In the genomic region with DNA sequence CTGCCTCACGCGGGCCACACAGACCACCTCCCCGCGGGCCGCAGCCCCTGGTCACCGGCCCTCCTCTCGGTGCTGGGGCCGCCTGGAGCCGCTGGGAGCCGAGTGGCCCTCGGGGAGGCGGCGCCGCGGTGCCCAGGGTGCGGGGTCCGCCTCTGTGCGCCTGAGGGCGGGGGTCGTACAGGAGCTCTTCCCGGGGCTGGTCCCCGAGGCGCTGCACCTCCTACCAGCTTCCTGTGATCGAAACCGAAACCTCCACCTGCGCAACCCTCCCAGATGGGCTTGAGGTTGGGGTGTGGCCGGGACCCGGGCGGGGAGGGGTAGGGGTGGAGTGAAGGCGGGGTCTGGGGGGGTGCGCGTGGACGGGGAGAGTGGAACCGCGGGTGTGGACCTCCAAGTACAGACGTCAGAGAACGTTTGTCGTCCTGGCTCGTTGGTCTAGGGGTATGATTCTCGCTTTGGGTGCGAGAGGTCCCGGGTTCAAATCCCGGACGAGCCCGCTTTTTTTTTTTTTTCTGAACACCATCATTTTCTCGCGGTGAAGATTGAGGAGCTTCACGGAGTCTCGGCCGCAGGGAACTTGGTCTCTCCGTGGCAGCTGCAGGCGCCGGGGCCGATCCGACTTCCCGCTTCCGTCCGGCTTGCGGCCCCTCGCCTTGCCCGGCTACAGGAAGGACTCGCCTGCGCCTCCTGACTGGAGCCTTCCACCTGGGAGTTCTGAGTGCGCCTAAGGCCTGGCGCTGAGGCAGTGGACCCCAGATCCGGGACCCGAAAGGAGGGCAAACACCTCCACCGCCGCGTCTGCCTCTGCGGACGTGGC, we compare ENCODE assay signal across 1 cellular context.
TF ChIP-seq lines count a peak whose summit lies in the region.

No MANE protein-coding gene starts in this region.

TF ChIP-seq in HepG2, 621 proteins besides CTCF, POLR2A, EP300 and RAD21 (continued from another document and continues in another):
- TF ChIP-seq, protein P1, sequence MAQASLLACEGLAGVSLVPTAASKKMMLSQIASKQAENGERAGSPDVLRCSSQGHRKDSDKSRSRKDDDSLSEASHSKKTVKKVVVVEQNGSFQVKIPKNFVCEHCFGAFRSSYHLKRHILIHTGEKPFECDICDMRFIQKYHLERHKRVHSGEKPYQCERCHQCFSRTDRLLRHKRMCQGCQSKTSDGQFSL (CRISPR knock-in tag; IDR thresholded peaks at IDR 0.05): peak; percentile 97
- TF ChIP-seq ZNF569 (CRISPR knock-in tag; IDR thresholded peaks at IDR 0.05; ENCODE audit: borderline replicate concordance) (no peak), ATF1 (CRISPR knock-in tag; IDR thresholded peaks at IDR 0.05) (peak; percentile 32; the same call in 1 of the 2 replicates), HDAC2 (CRISPR knock-in tag; IDR thresholded peaks at IDR 0.05) (peak; percentile 50), ZNF607 (CRISPR knock-in tag; IDR thresholded peaks at IDR 0.05; ENCODE audit: borderline replicate concordance) (peak; percentile 59; the same call in 1 of the 2 replicates), DMAP1 (CRISPR knock-in tag; IDR thresholded peaks at IDR 0.05) (peak; percentile 56), NCOA2 (CRISPR knock-in tag; IDR thresholded peaks at IDR 0.05) (peak; percentile 11; the same call in 1 of the 2 replicates), SOX6 (IDR thresholded peaks at IDR 0.05) (no peak), SOX6 (CRISPR knock-in tag; IDR thresholded peaks at IDR 0.05) (peak; percentile 12; the same call in 1 of the 2 replicates), ZNF749 (CRISPR knock-in tag; IDR thresholded peaks at IDR 0.05; ENCODE audit: borderline replicate concordance) (0 out of 2 replicates have a peak, but pooled peaks have one; percentile 36), ASH2L (IDR thresholded peaks at IDR 0.05; ENCODE audit: insufficient read length, low read depth, low read length) (peak; percentile 47), ZNF274 (CRISPR knock-in tag; IDR thresholded peaks at IDR 0.05) (no peak), FOXA3 (CRISPR knock-in tag; IDR thresholded peaks at IDR 0.05) (0 out of 2 replicates have a peak, but pooled peaks have one; percentile 4), PTBP1 (IDR thresholded peaks at IDR 0.05; ENCODE audit: low read depth, low read length, poor library complexity, severe bottlenecking) (no peak), ZEB1 (IDR thresholded peaks at IDR 0.05; ENCODE audit: insufficient replicate concordance, low read depth) (peak; percentile 40), CBFB (CRISPR knock-in tag; IDR thresholded peaks at IDR 0.05) (peak; percentile 55; the same call in 1 of the 2 replicates), HOXA5 (CRISPR knock-in tag; IDR thresholded peaks at IDR 0.05) (peak; percentile 12; the same call in 1 of the 2 replicates), ELF1 (CRISPR knock-in tag; IDR thresholded peaks at IDR 0.05) (0 out of 2 replicates have a peak, but pooled peaks have one; percentile 17), ZMYM4 (CRISPR knock-in tag; IDR thresholded peaks at IDR 0.05) (0 out of 2 replicates have a peak, but pooled peaks have one; percentile 10), GABPB1 (CRISPR knock-in tag; IDR thresholded peaks at IDR 0.05) (peak; percentile 68; the same call in 1 of the 2 replicates), ZSCAN25 (CRISPR knock-in tag; IDR thresholded peaks at IDR 0.05) (peak; percentile 85), ZBTB7A (CRISPR knock-in tag; IDR thresholded peaks at IDR 0.05) (peak; percentile 86), TARDBP (CRISPR knock-in tag; IDR thresholded peaks at IDR 0.05) (0 out of 2 replicates have a peak, but pooled peaks have one; percentile 31), KDM1A (CRISPR knock-in tag; IDR thresholded peaks at IDR 0.05) (0 out of 2 replicates have a peak, but pooled peaks have one; percentile 6), ZNF10 (CRISPR knock-in tag; IDR thresholded peaks at IDR 0.05; ENCODE audit: borderline replicate concordance, low read depth) (no peak), ZMYM2 (CRISPR knock-in tag; IDR thresholded peaks at IDR 0.05) (peak; percentile 20; the same call in 1 of the 2 replicates), CREM (IDR thresholded peaks at IDR 0.05) (peak; percentile 49; the same call in 1 of the 2 replicates), CREM (CRISPR knock-in tag; IDR thresholded peaks at IDR 0.05) (no peak), IRF2 (CRISPR knock-in tag; IDR thresholded peaks at IDR 0.05) (peak; percentile 96), RCOR2 (CRISPR knock-in tag; IDR thresholded peaks at IDR 0.05) (no peak), RBAK (CRISPR knock-in tag; IDR thresholded peaks at IDR 0.05) (no peak), RARG (CRISPR knock-in tag; IDR thresholded peaks at IDR 0.05; ENCODE audit: low read depth) (no peak)
- TF ChIP-seq, protein P2, sequence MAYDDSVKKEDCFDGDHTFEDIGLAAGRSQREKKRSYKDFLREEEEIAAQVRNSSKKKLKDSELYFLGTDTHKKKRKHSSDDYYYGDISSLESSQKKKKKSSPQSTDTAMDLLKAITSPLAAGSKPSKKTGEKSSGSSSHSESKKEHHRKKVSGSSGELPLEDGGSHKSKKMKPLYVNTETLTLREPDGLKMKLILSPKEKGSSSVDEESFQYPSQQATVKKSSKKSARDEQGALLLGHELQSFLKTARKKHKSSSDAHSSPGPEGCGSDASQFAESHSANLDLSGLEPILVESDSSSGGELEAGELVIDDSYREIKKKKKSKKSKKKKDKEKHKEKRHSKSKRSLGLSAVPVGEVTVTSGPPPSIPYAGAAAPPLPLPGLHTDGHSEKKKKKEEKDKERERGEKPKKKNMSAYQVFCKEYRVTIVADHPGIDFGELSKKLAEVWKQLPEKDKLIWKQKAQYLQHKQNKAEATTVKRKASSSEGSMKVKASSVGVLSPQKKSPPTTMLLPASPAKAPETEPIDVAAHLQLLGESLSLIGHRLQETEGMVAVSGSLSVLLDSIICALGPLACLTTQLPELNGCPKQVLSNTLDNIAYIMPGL (CRISPR knock-in tag; IDR thresholded peaks at IDR 0.05; ENCODE audit: borderline replicate concordance in 1 of 2, low read depth in 1 of 2): peak; percentile 91 to 96
- TF ChIP-seq, protein P3, sequence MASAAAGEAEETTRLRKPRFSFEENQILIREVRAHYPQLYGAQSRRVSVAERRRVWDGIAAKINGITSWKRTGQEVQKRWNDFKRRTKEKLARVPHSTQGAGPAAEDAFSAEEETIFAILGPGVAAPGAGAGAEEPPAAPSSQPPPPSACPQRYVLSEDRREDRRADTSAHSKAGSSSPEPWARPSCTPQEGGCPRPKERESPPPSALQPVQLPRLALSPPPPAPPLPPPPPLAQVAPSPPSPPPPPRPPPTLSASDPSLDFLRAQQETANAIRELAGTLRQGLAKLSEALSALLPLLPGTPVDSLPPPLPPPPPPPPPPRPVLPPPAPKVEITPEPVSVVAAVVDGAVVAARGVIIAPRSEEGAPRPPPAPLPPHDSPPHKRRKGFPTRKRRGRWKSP (CRISPR knock-in tag; IDR thresholded peaks at IDR 0.05): 0 out of 2 replicates have a peak, but pooled peaks have one; percentile 39
- TF ChIP-seq, protein P4, sequence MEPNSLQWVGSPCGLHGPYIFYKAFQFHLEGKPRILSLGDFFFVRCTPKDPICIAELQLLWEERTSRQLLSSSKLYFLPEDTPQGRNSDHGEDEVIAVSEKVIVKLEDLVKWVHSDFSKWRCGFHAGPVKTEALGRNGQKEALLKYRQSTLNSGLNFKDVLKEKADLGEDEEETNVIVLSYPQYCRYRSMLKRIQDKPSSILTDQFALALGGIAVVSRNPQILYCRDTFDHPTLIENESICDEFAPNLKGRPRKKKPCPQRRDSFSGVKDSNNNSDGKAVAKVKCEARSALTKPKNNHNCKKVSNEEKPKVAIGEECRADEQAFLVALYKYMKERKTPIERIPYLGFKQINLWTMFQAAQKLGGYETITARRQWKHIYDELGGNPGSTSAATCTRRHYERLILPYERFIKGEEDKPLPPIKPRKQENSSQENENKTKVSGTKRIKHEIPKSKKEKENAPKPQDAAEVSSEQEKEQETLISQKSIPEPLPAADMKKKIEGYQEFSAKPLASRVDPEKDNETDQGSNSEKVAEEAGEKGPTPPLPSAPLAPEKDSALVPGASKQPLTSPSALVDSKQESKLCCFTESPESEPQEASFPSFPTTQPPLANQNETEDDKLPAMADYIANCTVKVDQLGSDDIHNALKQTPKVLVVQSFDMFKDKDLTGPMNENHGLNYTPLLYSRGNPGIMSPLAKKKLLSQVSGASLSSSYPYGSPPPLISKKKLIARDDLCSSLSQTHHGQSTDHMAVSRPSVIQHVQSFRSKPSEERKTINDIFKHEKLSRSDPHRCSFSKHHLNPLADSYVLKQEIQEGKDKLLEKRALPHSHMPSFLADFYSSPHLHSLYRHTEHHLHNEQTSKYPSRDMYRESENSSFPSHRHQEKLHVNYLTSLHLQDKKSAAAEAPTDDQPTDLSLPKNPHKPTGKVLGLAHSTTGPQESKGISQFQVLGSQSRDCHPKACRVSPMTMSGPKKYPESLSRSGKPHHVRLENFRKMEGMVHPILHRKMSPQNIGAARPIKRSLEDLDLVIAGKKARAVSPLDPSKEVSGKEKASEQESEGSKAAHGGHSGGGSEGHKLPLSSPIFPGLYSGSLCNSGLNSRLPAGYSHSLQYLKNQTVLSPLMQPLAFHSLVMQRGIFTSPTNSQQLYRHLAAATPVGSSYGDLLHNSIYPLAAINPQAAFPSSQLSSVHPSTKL (CRISPR knock-in tag; IDR thresholded peaks at IDR 0.05): peak; percentile 36; the same call in 1 of the 2 replicates
- TF ChIP-seq, protein P5, sequence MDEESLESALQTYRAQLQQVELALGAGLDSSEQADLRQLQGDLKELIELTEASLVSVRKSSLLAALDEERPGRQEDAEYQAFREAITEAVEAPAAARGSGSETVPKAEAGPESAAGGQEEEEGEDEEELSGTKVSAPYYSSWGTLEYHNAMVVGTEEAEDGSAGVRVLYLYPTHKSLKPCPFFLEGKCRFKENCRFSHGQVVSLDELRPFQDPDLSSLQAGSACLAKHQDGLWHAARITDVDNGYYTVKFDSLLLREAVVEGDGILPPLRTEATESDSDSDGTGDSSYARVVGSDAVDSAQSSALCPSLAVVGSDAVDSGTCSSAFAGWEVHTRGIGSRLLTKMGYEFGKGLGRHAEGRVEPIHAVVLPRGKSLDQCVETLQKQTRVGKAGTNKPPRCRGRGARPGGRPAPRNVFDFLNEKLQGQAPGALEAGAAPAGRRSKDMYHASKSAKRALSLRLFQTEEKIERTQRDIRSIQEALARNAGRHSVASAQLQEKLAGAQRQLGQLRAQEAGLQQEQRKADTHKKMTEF (CRISPR knock-in tag; IDR thresholded peaks at IDR 0.05): peak; percentile 71; the same call in 1 of the 2 replicates
- TF ChIP-seq, protein P6, sequence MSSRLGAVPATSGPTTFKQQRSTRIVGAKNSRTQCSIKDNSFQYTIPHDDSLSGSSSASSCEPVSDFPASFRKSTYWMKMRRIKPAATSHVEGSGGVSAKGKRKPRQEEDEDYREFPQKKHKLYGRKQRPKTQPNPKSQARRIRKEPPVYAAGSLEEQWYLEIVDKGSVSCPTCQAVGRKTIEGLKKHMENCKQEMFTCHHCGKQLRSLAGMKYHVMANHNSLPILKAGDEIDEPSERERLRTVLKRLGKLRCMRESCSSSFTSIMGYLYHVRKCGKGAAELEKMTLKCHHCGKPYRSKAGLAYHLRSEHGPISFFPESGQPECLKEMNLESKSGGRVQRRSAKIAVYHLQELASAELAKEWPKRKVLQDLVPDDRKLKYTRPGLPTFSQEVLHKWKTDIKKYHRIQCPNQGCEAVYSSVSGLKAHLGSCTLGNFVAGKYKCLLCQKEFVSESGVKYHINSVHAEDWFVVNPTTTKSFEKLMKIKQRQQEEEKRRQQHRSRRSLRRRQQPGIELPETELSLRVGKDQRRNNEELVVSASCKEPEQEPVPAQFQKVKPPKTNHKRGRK (CRISPR knock-in tag; IDR thresholded peaks at IDR 0.05): peak; percentile 99
- TF ChIP-seq, protein P7, sequence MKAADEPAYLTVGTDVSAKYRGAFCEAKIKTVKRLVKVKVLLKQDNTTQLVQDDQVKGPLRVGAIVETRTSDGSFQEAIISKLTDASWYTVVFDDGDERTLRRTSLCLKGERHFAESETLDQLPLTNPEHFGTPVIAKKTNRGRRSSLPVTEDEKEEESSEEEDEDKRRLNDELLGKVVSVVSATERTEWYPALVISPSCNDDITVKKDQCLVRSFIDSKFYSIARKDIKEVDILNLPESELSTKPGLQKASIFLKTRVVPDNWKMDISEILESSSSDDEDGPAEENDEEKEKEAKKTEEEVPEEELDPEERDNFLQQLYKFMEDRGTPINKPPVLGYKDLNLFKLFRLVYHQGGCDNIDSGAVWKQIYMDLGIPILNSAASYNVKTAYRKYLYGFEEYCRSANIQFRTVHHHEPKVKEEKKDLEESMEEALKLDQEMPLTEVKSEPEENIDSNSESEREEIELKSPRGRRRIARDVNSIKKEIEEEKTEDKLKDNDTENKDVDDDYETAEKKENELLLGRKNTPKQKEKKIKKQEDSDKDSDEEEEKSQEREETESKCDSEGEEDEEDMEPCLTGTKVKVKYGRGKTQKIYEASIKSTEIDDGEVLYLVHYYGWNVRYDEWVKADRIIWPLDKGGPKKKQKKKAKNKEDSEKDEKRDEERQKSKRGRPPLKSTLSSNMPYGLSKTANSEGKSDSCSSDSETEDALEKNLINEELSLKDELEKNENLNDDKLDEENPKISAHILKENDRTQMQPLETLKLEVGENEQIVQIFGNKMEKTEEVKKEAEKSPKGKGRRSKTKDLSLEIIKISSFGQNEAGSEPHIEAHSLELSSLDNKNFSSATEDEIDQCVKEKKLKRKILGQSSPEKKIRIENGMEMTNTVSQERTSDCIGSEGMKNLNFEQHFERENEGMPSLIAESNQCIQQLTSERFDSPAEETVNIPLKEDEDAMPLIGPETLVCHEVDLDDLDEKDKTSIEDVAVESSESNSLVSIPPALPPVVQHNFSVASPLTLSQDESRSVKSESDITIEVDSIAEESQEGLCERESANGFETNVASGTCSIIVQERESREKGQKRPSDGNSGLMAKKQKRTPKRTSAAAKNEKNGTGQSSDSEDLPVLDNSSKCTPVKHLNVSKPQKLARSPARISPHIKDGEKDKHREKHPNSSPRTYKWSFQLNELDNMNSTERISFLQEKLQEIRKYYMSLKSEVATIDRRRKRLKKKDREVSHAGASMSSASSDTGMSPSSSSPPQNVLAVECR (CRISPR knock-in tag; IDR thresholded peaks at IDR 0.05; ENCODE audit: borderline replicate concordance): peak; percentile 65; the same call in 1 of the 2 replicates
- TF ChIP-seq, protein P8, sequence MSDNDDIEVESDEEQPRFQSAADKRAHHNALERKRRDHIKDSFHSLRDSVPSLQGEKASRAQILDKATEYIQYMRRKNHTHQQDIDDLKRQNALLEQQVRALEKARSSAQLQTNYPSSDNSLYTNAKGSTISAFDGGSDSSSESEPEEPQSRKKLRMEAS (IDR thresholded peaks at IDR 0.05): peak; percentile 21; the same call in 1 of the 2 replicates
- TF ChIP-seq, protein P9, sequence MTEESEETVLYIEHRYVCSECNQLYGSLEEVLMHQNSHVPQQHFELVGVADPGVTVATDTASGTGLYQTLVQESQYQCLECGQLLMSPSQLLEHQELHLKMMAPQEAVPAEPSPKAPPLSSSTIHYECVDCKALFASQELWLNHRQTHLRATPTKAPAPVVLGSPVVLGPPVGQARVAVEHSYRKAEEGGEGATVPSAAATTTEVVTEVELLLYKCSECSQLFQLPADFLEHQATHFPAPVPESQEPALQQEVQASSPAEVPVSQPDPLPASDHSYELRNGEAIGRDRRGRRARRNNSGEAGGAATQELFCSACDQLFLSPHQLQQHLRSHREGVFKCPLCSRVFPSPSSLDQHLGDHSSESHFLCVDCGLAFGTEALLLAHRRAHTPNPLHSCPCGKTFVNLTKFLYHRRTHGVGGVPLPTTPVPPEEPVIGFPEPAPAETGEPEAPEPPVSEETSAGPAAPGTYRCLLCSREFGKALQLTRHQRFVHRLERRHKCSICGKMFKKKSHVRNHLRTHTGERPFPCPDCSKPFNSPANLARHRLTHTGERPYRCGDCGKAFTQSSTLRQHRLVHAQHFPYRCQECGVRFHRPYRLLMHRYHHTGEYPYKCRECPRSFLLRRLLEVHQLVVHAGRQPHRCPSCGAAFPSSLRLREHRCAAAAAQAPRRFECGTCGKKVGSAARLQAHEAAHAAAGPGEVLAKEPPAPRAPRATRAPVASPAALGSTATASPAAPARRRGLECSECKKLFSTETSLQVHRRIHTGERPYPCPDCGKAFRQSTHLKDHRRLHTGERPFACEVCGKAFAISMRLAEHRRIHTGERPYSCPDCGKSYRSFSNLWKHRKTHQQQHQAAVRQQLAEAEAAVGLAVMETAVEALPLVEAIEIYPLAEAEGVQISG (CRISPR knock-in tag; IDR thresholded peaks at IDR 0.05): peak; percentile 63
